1 cellular context compared by ENCODE assay signal in genomic region chr17:19371259-19372003, GRCh38.
TF ChIP-seq lines count a peak whose summit lies in the region.

No MANE protein-coding gene starts in this region.

TF ChIP-seq in SK-N-SH, 30 proteins besides CTCF, POLR2A, EP300 and RAD21 (continued from another document):
- no peak for TF ChIP-seq REST (IDR thresholded peaks at IDR 0.05; ENCODE audit: low read depth, low read length)
- no peak for TF ChIP-seq TAF1 (IDR thresholded peaks at IDR 0.05; ENCODE audit: borderline replicate concordance, low read depth, low read length)
- no peak for TF ChIP-seq JUND (IDR thresholded peaks at IDR 0.05)
- TF ChIP-seq ZBTB33 (IDR thresholded peaks at IDR 0.05; ENCODE audit: borderline replicate concordance, low read depth): no peak
- no peak for TF ChIP-seq FOXM1 (IDR thresholded peaks at IDR 0.05; ENCODE audit: low read depth)
- TF ChIP-seq USF2 (IDR thresholded peaks at IDR 0.05; ENCODE audit: borderline replicate concordance, low read depth, low read length): no peak
- TF ChIP-seq PBX3 (IDR thresholded peaks at IDR 0.05): no peak
- no peak for TF ChIP-seq TCF12 (IDR thresholded peaks at IDR 0.05)
- TF ChIP-seq EZH2phosphoT487 (IDR thresholded peaks at IDR 0.05; ENCODE audit: borderline replicate concordance, low read depth): no peak
- no peak for TF ChIP-seq YY1 (IDR thresholded peaks at IDR 0.05; ENCODE audit: low read depth)
- TF ChIP-seq CHD2 (IDR thresholded peaks at IDR 0.05; ENCODE audit: low read length, partially characterized antibody): no peak
- TF ChIP-seq NFIC (IDR thresholded peaks at IDR 0.05; ENCODE audit: borderline replicate concordance): no peak
- TF ChIP-seq RXRA (IDR thresholded peaks at IDR 0.05; ENCODE audit: borderline replicate concordance, low read depth): no peak
- TF ChIP-seq SIN3A (IDR thresholded peaks at IDR 0.05; ENCODE audit: borderline replicate concordance, low read depth, low read length): no peak
- no peak for TF ChIP-seq POLR2AphosphoS5 (IDR thresholded peaks at IDR 0.05; ENCODE audit: low read depth, low read length)
